Comparison of ENCODE assay signal across 8 cellular contexts in genomic region chr22:36775966-36776669, GRCh38. TPM values are rescaled to one million over a fixed set of nuclear protein-coding genes. Genes with fewer than 3 reads are reported as not detected.
DNase-seq lines count a peak whose midpoint lies in the region; ATAC-seq and TF ChIP-seq lines count a peak whose summit lies in the region.

Gene IFT27, minus strand, starts transcription at chr22:36776119. Its CDS starts 412 bp downstream, at chr22:36775707.

- intact Hi-C loops in left ventricle myocardium superior (cut with micrococcal nuclease) = no loop called here
- intact Hi-C loops in prostate gland (cut with DNase I) = loop anchor here (2.0 kb wide), 1 partner anchor 79 kb away; no protein-coding TSS in a partner anchor

- DNase-seq in GM13977 (ENCODE audit: low spot score) (peak; percentile 99), NCI-H187 (lab: John Stamatoyannopoulos, UW) (peak; percentile 89 to 95), T-helper 2 cell (peak; percentile 78 to 100 (median 96)), left ventricle myocardium superior (peak; percentile 96), prostate gland (ENCODE audit: low spot score) (peak; percentile 100)

- peak; percentile 57 for TF ChIP-seq POLR2A in prostate gland (IDR thresholded peaks at IDR 0.05)

- peak; percentile 92 for ATAC-seq in HG02870 (IDR thresholded peaks at IDR 0.05; ENCODE audit: unreplicated experiment)
- ATAC-seq in left ventricle myocardium superior = peak; percentile 98

- no peaks in the 10 kb centered on the region for H3K36me3 ChIP-seq in prostate gland
- H3K36me3 ChIP-seq in urinary bladder (ENCODE audit: insufficient read depth) = no peaks in the 10 kb centered on the region

- H3K4me1 ChIP-seq in prostate gland (replicated peaks) (no peaks in the 10 kb centered on the region), urinary bladder (ENCODE audit: insufficient read depth) (no peaks in the 10 kb centered on the region)

- no peaks in the 10 kb centered on the region for H3K9me3 ChIP-seq in prostate gland

- in situ Hi-C loops in GM13977 (cut with MboI; ENCODE audit: low pct_unique_long_range_greater_than_20kb, low sequenced_read_pairs, unreplicated experiment) = loop anchor here (10.0 kb wide), 1 partner anchor 429 kb away; no protein-coding TSS in a partner anchor

- no peak for TF ChIP-seq CTCF in GM13977 (IDR thresholded peaks at IDR 0.05; ENCODE audit: extremely low read depth, insufficient read depth, missing control alignments)
- TF ChIP-seq CTCF in prostate gland (IDR thresholded peaks at IDR 0.05) = peak in 1 of 4 experiments; percentile 11

- WGBS in prostate gland = under 1% methylated on average over 43 of the region's 43 CpGs
- WGBS in urinary bladder = under 1% methylated on average over 43 of the region's 43 CpGs

- H3K27me3 ChIP-seq in prostate gland (replicated peaks; ENCODE audit: insufficient read depth) = no peaks in the 10 kb centered on the region

- H3K4me3 ChIP-seq in prostate gland = peak within 1 kb of the TSS; percentile 88 to 91
- peak within 1 kb of the TSS; percentile 82 for H3K4me3 ChIP-seq in urinary bladder (ENCODE audit: low read depth, low read length)

- H3K27ac ChIP-seq in angular gyrus (ENCODE audit: low read depth, low read length) = peak within 1 kb of the TSS; percentile 63
- peak within 1 kb of the TSS; percentile 84 to 85 for H3K27ac ChIP-seq in prostate gland
- no peak within 1 kb of the TSS for H3K27ac ChIP-seq in urinary bladder (ENCODE audit: low read depth)

RNA-seq across cellular contexts. Expression of gene IFT27, which starts in this region (rescaled TPM):
- total RNA-seq in left ventricle myocardium superior (29.3 TPM), prostate gland (10 to 100 TPM; 16.5 to 26.4 TPM), urinary bladder (20.2 TPM)
- polyA plus RNA-seq in urinary bladder = 27.2 TPM
